8 cellular contexts compared by ENCODE assay signal in the genomic region with DNA sequence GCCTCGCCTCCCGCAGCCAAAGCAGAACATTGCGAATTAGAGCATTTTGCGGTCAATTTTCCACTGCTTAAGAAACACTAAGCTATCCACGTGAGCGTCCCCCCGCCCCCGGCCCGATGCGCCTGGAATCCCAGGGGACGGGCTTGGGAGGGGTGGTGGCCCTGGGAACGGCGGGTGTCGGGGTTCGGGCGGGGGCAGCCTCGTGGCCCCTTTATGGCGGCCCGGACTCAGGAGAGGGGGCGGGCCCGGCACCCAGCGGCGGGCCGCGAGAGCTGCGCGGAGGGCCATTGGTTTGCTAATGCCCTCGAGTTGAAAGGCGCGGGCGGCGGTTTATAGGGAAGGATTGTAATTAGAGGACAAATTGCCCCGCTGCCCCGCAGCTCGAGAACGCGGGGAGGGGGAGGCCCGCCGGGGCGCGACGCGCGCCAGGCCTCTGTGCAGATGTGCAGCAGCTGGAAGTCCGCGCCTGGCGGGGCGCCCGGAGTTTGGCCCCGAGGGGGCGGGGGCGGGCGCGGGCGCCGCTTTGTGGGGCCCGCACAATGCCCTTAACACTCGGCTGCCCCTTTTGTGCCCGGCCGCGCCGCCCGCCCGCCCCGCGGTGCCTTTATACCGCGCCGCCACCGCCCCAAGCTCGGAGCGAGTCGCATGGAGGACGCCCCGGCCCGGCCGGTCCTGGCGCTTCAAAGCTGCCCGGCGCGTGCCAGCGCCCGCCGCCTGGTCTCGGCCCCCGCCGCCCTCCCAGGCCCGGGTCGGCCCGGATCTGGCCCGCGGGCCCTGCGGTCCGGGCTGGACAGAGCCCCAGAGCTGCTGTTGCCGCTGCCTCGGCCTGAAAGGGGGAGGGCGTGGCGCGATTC. TPM values are rescaled to one million over a fixed set of nuclear protein-coding genes. Genes with fewer than 3 reads are reported as not detected.
DNase-seq lines count a peak whose midpoint lies in the region; ATAC-seq and TF ChIP-seq lines count a peak whose summit lies in the region.
"Had no signal": no experiment of that assay in that cellular context is flagged by ENCODE, and none has a peak within 500 bp of the region (broad histone marks: within the 10 kb centered on the region; RNA-seq: fewer than 3 reads in every experiment).

No MANE protein-coding gene starts in this region.

- no peak overlapping the region for H2BK12ac ChIP-seq in trophoblast cell (ENCODE audit: low read length)

- no peak overlapping the region for H3K14ac ChIP-seq in IMR-90 (replicated peaks; ENCODE audit: low read depth, low read length)
- H3K14ac ChIP-seq in trophoblast cell (ENCODE audit: low read length): no peak overlapping the region

- no peak overlapping the region for H2BK15ac ChIP-seq in IMR-90 (ENCODE audit: low read depth, low read length)

- no peak overlapping the region for H4K5ac ChIP-seq in IMR-90 (ENCODE audit: low read depth, low read length)

- H2AFZ ChIP-seq in IMR-90 (replicated peaks; ENCODE audit: low read length, poor library complexity): peak overlapping the region; percentile 33
- peak overlapping the region; percentile 15 for H2AFZ ChIP-seq in neuron (ENCODE audit: low read depth, low read length)
- H2AFZ ChIP-seq in trophoblast cell (ENCODE audit: insufficient read depth, low read length, poor library complexity): no peak overlapping the region

- H2AK5ac ChIP-seq in IMR-90 (ENCODE audit: low read depth, low read length) (no peak overlapping the region), trophoblast cell (ENCODE audit: low read length) (no peak overlapping the region)

- peak overlapping the region; percentile 49 for H3K4me3 Mint-ChIP-seq in chondrocyte (ENCODE audit: unreplicated experiment)

- no peak overlapping the region for H3K56ac ChIP-seq in IMR-90 (ENCODE audit: extremely low read depth, insufficient read depth, low read length)

- H3K36me3 ChIP-seq in IMR-90 (ENCODE audit: control insufficient read depth, insufficient read depth, low read length): no peaks in the 10 kb centered on the region
- no peaks in the 10 kb centered on the region for H3K36me3 ChIP-seq in neuron (ENCODE audit: insufficient read depth, low read length)
- H3K36me3 ChIP-seq in trophoblast cell (ENCODE audit: control insufficient read depth in 1 of 2, insufficient read depth in 2 of 2, low read length in 2 of 2): no peaks in the 10 kb centered on the region
- H3K36me3 ChIP-seq: prostate gland had no signal

- H3K79me1 ChIP-seq in IMR-90 (ENCODE audit: low read depth in 1 of 2, low read length in 2 of 2) (no peaks in the 10 kb centered on the region), trophoblast cell (ENCODE audit: low read length) (no peaks in the 10 kb centered on the region)

- TF ChIP-seq POLR2A in IMR-90 (IDR thresholded peaks at IDR 0.05; ENCODE audit: low read depth, low read length): no peak

- no peak for DNase-seq in IMR-90
- DNase-seq in chondrocyte (ENCODE audit: low spot score): no peak
- DNase-seq in DMS114 treated with DMSO at 0.1 percent for 48 hours (lab: John Stamatoyannopoulos, UW; ENCODE audit: unreplicated experiment): no peak
- DNase-seq in trophoblast cell: no peak
- DNase-seq: SHP77 treated with DMSO at 0.1 percent for 48 hours had no signal

- intact Hi-C loops in IMR-90 (cut with micrococcal nuclease): no loop called here

- no peaks in the 10 kb centered on the region for H3K4me1 ChIP-seq in IMR-90 (ENCODE audit: control insufficient read depth, insufficient read depth, low read length)
- peaks cover 70% of the 10 kb centered on the region for H3K4me1 ChIP-seq in neuron (ENCODE audit: insufficient read depth, low read length)
- peaks cover 0 to 2% of the 10 kb centered on the region in 2 experiments for H3K4me1 ChIP-seq in trophoblast cell (ENCODE audit: control insufficient read depth in 1 of 2, insufficient read depth in 2 of 2, low read length in 2 of 2)

- H2BK5ac ChIP-seq in IMR-90 (ENCODE audit: low read depth, low read length, poor library complexity, severe bottlenecking) (no peak overlapping the region), trophoblast cell (ENCODE audit: low read depth, low read length, poor library complexity) (no peak overlapping the region)

- no peaks in the 10 kb centered on the region for H3K36me3 Mint-ChIP-seq in chondrocyte (ENCODE audit: low read depth)

- H3K18ac ChIP-seq in IMR-90 (ENCODE audit: low read depth, low read length) (no peak overlapping the region), trophoblast cell (ENCODE audit: low read length) (no peak overlapping the region)

- peaks cover 10% of the 10 kb centered on the region; the same call in 1 of the 2 replicates for H4K20me1 ChIP-seq in IMR-90 (ENCODE audit: insufficient read depth, low read length)

- BruUV-seq in IMR-90 (replicated peaks; lab: Mats Ljungman, UMichigan): no TSS peak

- no peaks in the 10 kb centered on the region for H3K9me3 ChIP-seq in IMR-90 (ENCODE audit: control insufficient read depth, insufficient read depth, low read length)
- no peaks in the 10 kb centered on the region for H3K9me3 ChIP-seq in neuron (ENCODE audit: low read length)
- peaks cover 8% of the 10 kb centered on the region for H3K9me3 ChIP-seq in trophoblast cell (ENCODE audit: insufficient read depth, low read depth, low read length)
- H3K9me3 ChIP-seq: prostate gland had no signal

- no CpG with 5 or more reads among the region's 99 CpGs for WGBS in IMR-90 (ENCODE audit: extremely low coverage in 2 of 2, insufficient read length in 1 of 2), 2 experiments
- WGBS in trophoblast cell (ENCODE audit: extremely low coverage, insufficient coverage, insufficient read length): no CpG with 5 or more reads among the region's 99 CpGs

- no peak overlapping the region for H4K91ac ChIP-seq in IMR-90 (ENCODE audit: insufficient read depth, low read depth, low read length)
- no peak overlapping the region for H4K91ac ChIP-seq in trophoblast cell (ENCODE audit: low read depth, low read length)

- no peaks in the 10 kb centered on the region for H3K9me1 ChIP-seq in IMR-90 (ENCODE audit: insufficient read depth, low read length)

- no peak overlapping the region for H4K8ac ChIP-seq in IMR-90 (ENCODE audit: low read depth in 2 of 2, low read length in 2 of 2)
- H4K8ac ChIP-seq in trophoblast cell (ENCODE audit: low read depth, low read length): no peak overlapping the region

- H3K27me3 ChIP-seq in IMR-90 (ENCODE audit: control insufficient read depth, insufficient read depth, low read length): peaks cover 59% of the 10 kb centered on the region
- H3K27me3 ChIP-seq in neuron (ENCODE audit: insufficient read depth, low read length): no peaks in the 10 kb centered on the region
- peaks cover 71% of the 10 kb centered on the region for H3K27me3 ChIP-seq in trophoblast cell (ENCODE audit: insufficient read depth, low read length)

- no peak overlapping the region for H2BK20ac ChIP-seq in IMR-90 (ENCODE audit: low read depth, low read length)

- H2BK120ac ChIP-seq in IMR-90 (ENCODE audit: low read depth, low read length) (no peak overlapping the region), trophoblast cell (ENCODE audit: insufficient read depth, low read length, poor library complexity) (no peak overlapping the region)

- TF ChIP-seq RAD21 in IMR-90 (IDR thresholded peaks at IDR 0.05; ENCODE audit: low read length): no peak

- no peak overlapping the region for H3K27ac Mint-ChIP-seq in chondrocyte (ENCODE audit: unreplicated experiment)

- CTCF ChIA-PET in IMR-90 (lab: Yijun Ruan, JAX): no interaction called here

- H3K4me2 ChIP-seq in IMR-90 (ENCODE audit: low read depth, low read length) (no peak overlapping the region; the same call in 1 of the 2 replicates), trophoblast cell (ENCODE audit: low read length) (no peak overlapping the region)

- no peak overlapping the region for H2AK9ac ChIP-seq in IMR-90 (replicated peaks; ENCODE audit: low read depth, low read length, poor library complexity)

- no peak overlapping the region for H3K23ac ChIP-seq in IMR-90 (ENCODE audit: low read depth, low read length)
- H3K23ac ChIP-seq in trophoblast cell (ENCODE audit: low read length): no peak overlapping the region

- peak; percentile 6 for ATAC-seq in IMR-90 (ENCODE audit: low read depth)

- H3K4ac ChIP-seq in IMR-90 (ENCODE audit: low read depth, low read length): no peak overlapping the region
- H3K4ac ChIP-seq in trophoblast cell (ENCODE audit: low read depth, low read length): no peak overlapping the region

- H3K9ac ChIP-seq in IMR-90 (ENCODE audit: low read depth, low read length): no peak overlapping the region
- H3K9ac ChIP-seq in trophoblast cell (ENCODE audit: low read length): no peak overlapping the region

- H3K79me2 ChIP-seq in trophoblast cell (ENCODE audit: control insufficient read depth, insufficient read depth, low read length, poor library complexity): no peaks in the 10 kb centered on the region

- TF ChIP-seq CTCF in IMR-90 (conservative IDR thresholded peaks at IDR 0.05; ENCODE audit: low read depth, low read length) (no peak), chondrocyte (IDR thresholded peaks at IDR 0.05) (no peak)

- no peaks in the 10 kb centered on the region for H3K9me3 Mint-ChIP-seq in chondrocyte (ENCODE audit: low read depth)

- H3K27ac ChIP-seq in IMR-90 (ENCODE audit: insufficient read depth, low read length) (no peak overlapping the region), trophoblast cell (ENCODE audit: low read depth, low read length) (no peak overlapping the region)
- H3K27ac ChIP-seq: prostate gland had no signal

- dilution Hi-C loops in IMR-90 (cut with HindIII; ENCODE audit: low sequenced_read_pairs, unreplicated experiment): no loop called here

- POLR2A ChIA-PET in IMR-90 (lab: Charles Lee; ENCODE audit: unreplicated experiment): no interaction called here

- no peak overlapping the region; the same call in 1 of the 2 replicates for H3K4me3 ChIP-seq in IMR-90 (ENCODE audit: insufficient read depth, low read depth, low read length)
- H3K4me3 ChIP-seq in neuron (ENCODE audit: low read length): peak overlapping the region; percentile 42
- no peak overlapping the region for H3K4me3 ChIP-seq in trophoblast cell (ENCODE audit: low read depth, low read length)

- no peak overlapping the region for H4K12ac ChIP-seq in trophoblast cell (ENCODE audit: low read depth, low read length)

- in situ Hi-C loops in IMR-90 (cut with MboI; ENCODE audit: low sequenced_read_pairs): no loop called here

- peaks cover 40% of the 10 kb centered on the region for H3K27me3 Mint-ChIP-seq in chondrocyte (ENCODE audit: low read depth)

- peaks cover 15% of the 10 kb centered on the region for H3K4me1 Mint-ChIP-seq in chondrocyte (ENCODE audit: low read depth)

RNA-seq across cellular contexts. Expression of a gene that starts 1.9 kb away (rescaled TPM):
- not detected in 2 replicates for total RNA-seq in IMR-90 (2012; rRNA removed)
- not detected in 2 replicates for polyA plus RNA-seq in IMR-90 (2012; rRNA removed)
- polyA plus RNA-seq in IMR-90 (2012; cell fraction: cytosol; rRNA removed): not detected in 2 replicates
- polyA plus RNA-seq in IMR-90 (2012; cell fraction: nucleus; rRNA removed; ENCODE audit: low replicate concordance): not detected in 2 replicates
- total RNA-seq in chondrocyte: not detected in 3 replicates
- polyA plus RNA-seq in trophoblast cell (2013): not detected in 2 replicates
- total RNA-seq: cerebellum, prostate gland had no signal

RNA-seq across cellular contexts. Expression of a gene that starts 6.3 kb away (rescaled TPM):
- total RNA-seq in IMR-90 (2012; rRNA removed): 53.9 and 61.7 TPM in 2 replicates
- 36.4 and 37.2 TPM in 2 replicates for polyA plus RNA-seq in IMR-90 (2012; rRNA removed)
- polyA plus RNA-seq in IMR-90 (2012; cell fraction: cytosol; rRNA removed): 23.0 and 23.1 TPM in 2 replicates
- 8.0 and 15.4 TPM in 2 replicates for polyA plus RNA-seq in IMR-90 (2012; cell fraction: nucleus; rRNA removed; ENCODE audit: low replicate concordance)
- total RNA-seq in chondrocyte: 72.7 to 94.2 TPM (median 73.1 TPM) in 3 replicates
- 48.3 and 50.2 TPM in 2 replicates for polyA plus RNA-seq in trophoblast cell (2013)

RNA-seq across cellular contexts. Expression of a gene that starts 18.8 kb away (rescaled TPM):
- total RNA-seq in IMR-90 (2012; rRNA removed) (1.7 and 1.8 TPM in 2 replicates), chondrocyte (4.2 to 5.8 TPM (median 4.4 TPM) in 3 replicates)
- 5.2 and 6.5 TPM in 2 replicates for polyA plus RNA-seq in IMR-90 (2012; rRNA removed)
- polyA plus RNA-seq in IMR-90 (2012; cell fraction: cytosol; rRNA removed): 4.8 and 9.2 TPM in 2 replicates
- polyA plus RNA-seq in IMR-90 (2012; cell fraction: nucleus; rRNA removed; ENCODE audit: low replicate concordance): 11.6 and 25.5 TPM in 2 replicates
- 1.3 and 1.4 TPM in 2 replicates for polyA plus RNA-seq in trophoblast cell (2013)

RNA-seq across cellular contexts. Expression of a gene that starts 36.2 kb away (rescaled TPM):
- total RNA-seq in IMR-90 (2012; rRNA removed): 2.7 and 3.9 TPM in 2 replicates
- polyA plus RNA-seq in IMR-90 (2012; rRNA removed): 17.2 and 42.9 TPM in 2 replicates
- polyA plus RNA-seq in IMR-90 (2012; cell fraction: cytosol; rRNA removed): 4.7 and 5.1 TPM in 2 replicates
- 181 and 244 TPM in 2 replicates for polyA plus RNA-seq in IMR-90 (2012; cell fraction: nucleus; rRNA removed; ENCODE audit: low replicate concordance)
- 15.6 to 19.9 TPM (median 17.9 TPM) in 3 replicates for total RNA-seq in chondrocyte
- 2.8 and 3.9 TPM in 2 replicates for polyA plus RNA-seq in trophoblast cell (2013)

RNA-seq across cellular contexts. Expression of a gene that starts 42.7 kb away (rescaled TPM):
- total RNA-seq in IMR-90 (2012; rRNA removed) (26.2 and 71.9 TPM in 2 replicates), chondrocyte (208 to 243 TPM (median 220 TPM) in 3 replicates)
- polyA plus RNA-seq in IMR-90 (2012; rRNA removed): 131 and 154 TPM in 2 replicates
- 17.4 and 27.5 TPM in 2 replicates for polyA plus RNA-seq in IMR-90 (2012; cell fraction: cytosol; rRNA removed)
- 9.8 and 38.0 TPM in 2 replicates for polyA plus RNA-seq in IMR-90 (2012; cell fraction: nucleus; rRNA removed; ENCODE audit: low replicate concordance)
- 730 and 785 TPM in 2 replicates for polyA plus RNA-seq in trophoblast cell (2013)
